In genomic region chr4:77344784-77345183, GRCh38 we compare ENCODE assay signal across 24 cellular contexts.
DNase-seq lines count a peak whose midpoint lies in the region; ATAC-seq lines count a peak whose summit lies in the region.
"Had no signal": no experiment of that assay in that cellular context is flagged by ENCODE, and none has a peak within 500 bp of the region (broad histone marks: within the 10 kb centered on the region; RNA-seq: fewer than 3 reads in every experiment).

No MANE protein-coding gene starts in this region.

- H3K27ac ChIP-seq in epithelial cell of prostate, result peak overlapping the region; percentile 88
- H3K27ac ChIP-seq: Peyer's patch had no signal

- DNase-seq in epithelial cell of prostate (ENCODE audit: low read depth, low spot score) (no peak), KG1 (lab: John Stamatoyannopoulos, UW) (no peak), GM19238 (ENCODE audit: insufficient read length, low spot score) (no peak), Right ventricle myocardium superior (no peak)
- DNase-seq: activated B cell treated with CpG ODN at 0.5 μM for 24 hours; activated CD4-positive, alpha-beta T cell treated with anti-CD3 and anti-CD28 coated beads, Interleukin-2, amount 50 U/mL, for 4 hours; activated CD8-positive, alpha-beta memory T cell treated with anti-CD3 and anti-CD28 coated beads, Interleukin-2, amount 50 U/mL, for 4 hours; aorta; H7; naive thymus-derived CD4-positive, alpha-beta T cell; NCI-H524; NK-92 treated with Interleukin-12 subunit alpha and Interleukin-12 subunit beta, amount 100 ng/mL, for 24 hours; occipital lobe; Peyer's patch; retina; small intestine; stimulated activated CD4-positive, alpha-beta T cell treated with anti-CD3 and anti-CD28 coated beads, Interleukin-2, amount 100 ng/mL, for 24 hours had no signal

- ATAC-seq in GM18498 (IDR thresholded peaks at IDR 0.05; ENCODE audit: unreplicated experiment) (peak; percentile 58), GM19035 (IDR thresholded peaks at IDR 0.05; ENCODE audit: unreplicated experiment) (peak; percentile 68), HG03457 (IDR thresholded peaks at IDR 0.05; ENCODE audit: unreplicated experiment) (peak; percentile 62), GM19328 (IDR thresholded peaks at IDR 0.05; ENCODE audit: unreplicated experiment) (no peak), Right ventricle myocardium superior (ENCODE audit: poor library complexity) (no peak)
- ATAC-seq: activated naive CD4-positive, alpha-beta T cell treated with anti-CD3 and anti-CD28 coated beads, Interleukin-2, amount 50 U/mL, for 72 hours; activated T-helper 17 cell treated with anti-CD3 and anti-CD28 coated beads, Interleukin-2, amount 50 U/mL, for 72 hours; left lobe of liver; naive thymus-derived CD4-positive, alpha-beta T cell had no signal

- intact Hi-C loops in Right ventricle myocardium superior (cut with DNase I), result no loop called here

Comparison
In these comparisons a context has a peak if more than half of its experiments do, and no peak if none do; other contexts are left out.
1. ATAC-seq: peak in GM18498 (single experiment), GM19035 (single experiment) and HG03457 (single experiment); none in GM19328 (single experiment) and Right ventricle myocardium superior (single experiment).